ENCODE assay signal across 8 cellular contexts in genomic region chr9:130128251-130128650, GRCh38. TPM values are rescaled to one million over a fixed set of nuclear protein-coding genes. Genes with fewer than 3 reads are reported as not detected.
A peak's percentile ranks its signal among the peaks of the same experiment; 100 is the strongest.
DNase-seq lines count a peak whose midpoint lies in the region; ATAC-seq and TF ChIP-seq lines count a peak whose summit lies in the region.

No MANE protein-coding gene starts in this region.

- no peak for TF ChIP-seq CTCF in SK-N-SH (IDR thresholded peaks at IDR 0.05)
- TF ChIP-seq CTCF in MM.1S (IDR thresholded peaks at IDR 0.05; ENCODE audit: low read length), result no peak

- H3K79me2 ChIP-seq in SK-N-SH (ENCODE audit: insufficient read depth), result no peaks in the 10 kb centered on the region
- no peaks in the 10 kb centered on the region for H3K79me2 ChIP-seq in MM.1S (ENCODE audit: low read length)

- H3K4me3 Mint-ChIP-seq in CD8-positive, alpha-beta memory T cell, result peak overlapping the region; percentile 77 to 94 (median 86)
- H3K4me3 Mint-ChIP-seq in activated naive CD8-positive, alpha-beta T cell, result peak overlapping the region; percentile 84
- peak overlapping the region; percentile 83 for H3K4me3 Mint-ChIP-seq in stimulated activated naive CD8-positive, alpha-beta T cell treated with anti-CD3 and anti-CD28 coated beads, Interleukin-15, Interleukin-2, amounts not matched to agents 100 ng/mL and 50 ng/mL, for 24 hours

- H3K4me1 Mint-ChIP-seq in CD8-positive, alpha-beta memory T cell, result peaks cover 57 to 67% (median 63%) of the 10 kb centered on the region in 3 donors
- peaks cover 51% of the 10 kb centered on the region for H3K4me1 Mint-ChIP-seq in activated naive CD8-positive, alpha-beta T cell (ENCODE audit: low read depth)
- peaks cover 66% of the 10 kb centered on the region for H3K4me1 Mint-ChIP-seq in stimulated activated naive CD8-positive, alpha-beta T cell treated with anti-CD3 and anti-CD28 coated beads, Interleukin-15, Interleukin-2, amounts not matched to agents 100 ng/mL and 50 ng/mL, for 24 hours (ENCODE audit: low read depth)

- no peaks in the 10 kb centered on the region for H3K9me3 Mint-ChIP-seq in CD8-positive, alpha-beta memory T cell
- no peaks in the 10 kb centered on the region for H3K9me3 Mint-ChIP-seq in activated naive CD8-positive, alpha-beta T cell (ENCODE audit: low read depth)
- H3K9me3 Mint-ChIP-seq in stimulated activated naive CD8-positive, alpha-beta T cell treated with anti-CD3 and anti-CD28 coated beads, Interleukin-15, Interleukin-2, amounts not matched to agents 100 ng/mL and 50 ng/mL, for 24 hours, result no peaks in the 10 kb centered on the region

- peak; percentile 62 for ATAC-seq in HG02588 (IDR thresholded peaks at IDR 0.05; ENCODE audit: unreplicated experiment)

- no peak for TF ChIP-seq RAD21 in SK-N-SH (IDR thresholded peaks at IDR 0.05; ENCODE audit: low read length)

- H3K27ac ChIP-seq in CD8-positive, alpha-beta memory T cell (ENCODE audit: low read depth, low read length), result peak overlapping the region; percentile 93
- H3K27ac ChIP-seq in SK-N-SH (ENCODE audit: low read depth in 2 of 2, low read length in 1 of 2), result peak overlapping the region; percentile 77 to 98; a peak in 3 of 4 replicates
- H3K27ac ChIP-seq in mucosa of rectum (ENCODE audit: low read depth in 2 of 2, low read length in 2 of 2), result peak overlapping the region; percentile 36 to 67
- H3K27ac ChIP-seq in MM.1S (ENCODE audit: low read length), result no peak overlapping the region

- H3K4me2 ChIP-seq in SK-N-SH (peak overlapping the region; percentile 53), MM.1S (ENCODE audit: low read depth, low read length) (no peak overlapping the region)

- H3K36me3 ChIP-seq in CD8-positive, alpha-beta memory T cell (ENCODE audit: insufficient read depth, low read length), result peaks cover 7% of the 10 kb centered on the region
- H3K36me3 ChIP-seq in SK-N-SH (replicated peaks in 1 of 2; ENCODE audit: control insufficient read depth in 1 of 2, insufficient read depth in 2 of 2, low read length in 1 of 2), result peaks cover 13 to 15% of the 10 kb centered on the region in 2 experiments
- peaks cover 31 to 33% of the 10 kb centered on the region in 2 donors for H3K36me3 ChIP-seq in mucosa of rectum (ENCODE audit: control insufficient read depth in 2 of 2, insufficient read depth in 2 of 2, low read length in 2 of 2)
- H3K36me3 ChIP-seq in MM.1S (replicated peaks; ENCODE audit: insufficient read depth, low read length), result no peaks in the 10 kb centered on the region

- H3K9ac ChIP-seq in SK-N-SH (peak overlapping the region; percentile 72), mucosa of rectum (ENCODE audit: low read depth in 1 of 2, low read length in 2 of 2) (peak overlapping the region in 1 of 2 donors; percentile 34), MM.1S (ENCODE audit: low read length) (no peak overlapping the region)

- H3F3A ChIP-seq in SK-N-SH (replicated peaks; ENCODE audit: insufficient read depth) (peaks cover 35% of the 10 kb centered on the region), MM.1S (ENCODE audit: insufficient read depth, low read length) (no peaks in the 10 kb centered on the region)

- 61% methylated on average over 6 of the region's 6 CpGs for WGBS in SK-N-SH (ENCODE audit: low lambda C conversion rate)

- H3K27me3 Mint-ChIP-seq in CD8-positive, alpha-beta memory T cell, result peaks cover 0 to 4% of the 10 kb centered on the region in 2 donors
- no peaks in the 10 kb centered on the region for H3K27me3 Mint-ChIP-seq in activated naive CD8-positive, alpha-beta T cell
- H3K27me3 Mint-ChIP-seq in stimulated activated naive CD8-positive, alpha-beta T cell treated with anti-CD3 and anti-CD28 coated beads, Interleukin-15, Interleukin-2, amounts not matched to agents 100 ng/mL and 50 ng/mL, for 24 hours, result no peaks in the 10 kb centered on the region

- no peaks in the 10 kb centered on the region for H4K20me1 ChIP-seq in SK-N-SH (ENCODE audit: insufficient read depth)
- no peaks in the 10 kb centered on the region for H4K20me1 ChIP-seq in MM.1S (ENCODE audit: insufficient read depth, low read length)

- POLR2A ChIA-PET in CD8-positive, alpha-beta memory T cell (lab: Charles Lee), result interaction anchor here (0.5 to 1.4 kb wide), 5 partner anchors 12 to 259 kb away, joined by 3 to 6 read pairs (median 4); no protein-coding TSS in a partner anchor
- POLR2A ChIA-PET in SK-N-SH (lab: Yijun Ruan, JAX), result no interaction called here

- H3K36me3 Mint-ChIP-seq in CD8-positive, alpha-beta memory T cell, result peaks cover 0 to 48% (median 7%) of the 10 kb centered on the region in 3 donors
- H3K36me3 Mint-ChIP-seq in activated naive CD8-positive, alpha-beta T cell, result peaks cover 10% of the 10 kb centered on the region
- H3K36me3 Mint-ChIP-seq in stimulated activated naive CD8-positive, alpha-beta T cell treated with anti-CD3 and anti-CD28 coated beads, Interleukin-15, Interleukin-2, amounts not matched to agents 100 ng/mL and 50 ng/mL, for 24 hours (ENCODE audit: low read depth), result peaks cover 46% of the 10 kb centered on the region

- no peak for TF ChIP-seq EP300 in SK-N-SH (IDR thresholded peaks at IDR 0.05; ENCODE audit: borderline replicate concordance in 1 of 2, low read depth in 1 of 2, low read length in 1 of 2)

- no peaks in the 10 kb centered on the region for H3K9me3 ChIP-seq in CD8-positive, alpha-beta memory T cell (ENCODE audit: low read length)
- no peaks in the 10 kb centered on the region for H3K9me3 ChIP-seq in SK-N-SH
- no peaks in the 10 kb centered on the region for H3K9me3 ChIP-seq in mucosa of rectum (ENCODE audit: control insufficient read depth in 2 of 2, low read length in 2 of 2)
- no peaks in the 10 kb centered on the region for H3K9me3 ChIP-seq in MM.1S (replicated peaks; ENCODE audit: insufficient read depth, low read length)

- H2AFZ ChIP-seq in SK-N-SH (ENCODE audit: low read depth) (peak overlapping the region; percentile 40), MM.1S (ENCODE audit: low read length) (no peak overlapping the region)

- H3K4me3 ChIP-seq in CD8-positive, alpha-beta memory T cell (ENCODE audit: low read length), result peak overlapping the region; percentile 40
- no peak overlapping the region for H3K4me3 ChIP-seq in SK-N-SH (ENCODE audit: low read depth in 2 of 2, low read length in 1 of 2)
- H3K4me3 ChIP-seq in mucosa of rectum (ENCODE audit: low read length in 2 of 2), result peak overlapping the region in 1 of 2 donors; percentile 29
- H3K4me3 ChIP-seq in MM.1S (ENCODE audit: low read length), result no peak overlapping the region

- H3K4me1 ChIP-seq in CD8-positive, alpha-beta memory T cell (ENCODE audit: insufficient read depth, low read length), result peaks cover 56% of the 10 kb centered on the region
- H3K4me1 ChIP-seq in SK-N-SH (ENCODE audit: control insufficient read depth in 1 of 2, insufficient read depth in 2 of 2, low read depth in 1 of 2, low read length in 1 of 2), result peaks cover 13 to 21% of the 10 kb centered on the region in 2 experiments
- peaks cover 0 to 2% of the 10 kb centered on the region in 2 donors for H3K4me1 ChIP-seq in mucosa of rectum (ENCODE audit: control insufficient read depth in 2 of 2, insufficient read depth in 2 of 2, low read length in 2 of 2)
- no peaks in the 10 kb centered on the region for H3K4me1 ChIP-seq in MM.1S (ENCODE audit: low read length)

- peak; percentile 64 to 90 (median 83) for DNase-seq in CD8-positive, alpha-beta memory T cell
- DNase-seq in SK-N-SH (no peak), MM.1S (no peak), NCI-H69 (lab: John Stamatoyannopoulos, UW) (no peak)

- H3K9me2 ChIP-seq in SK-N-SH, result no peaks in the 10 kb centered on the region
- no peaks in the 10 kb centered on the region for H3K9me2 ChIP-seq in MM.1S (replicated peaks; ENCODE audit: insufficient read depth, low read length)

- CTCF ChIA-PET in CD8-positive, alpha-beta memory T cell (lab: Charles Lee), result interaction anchor here (0.8 to 2.4 kb wide), 7 partner anchors 8 to 116 kb away, joined by 3 to 18 read pairs (median 4); no protein-coding TSS in a partner anchor
- CTCF ChIA-PET in SK-N-SH (lab: Yijun Ruan, JAX), result interaction anchor here (1.6 to 1.9 kb wide), 2 partner anchors 21 to 92 kb away, joined by 3 to 6 read pairs; no protein-coding TSS in a partner anchor

- H3K27me3 ChIP-seq in CD8-positive, alpha-beta memory T cell (ENCODE audit: insufficient read depth, low read length, poor library complexity, severe bottlenecking), result no peaks in the 10 kb centered on the region
- H3K27me3 ChIP-seq in SK-N-SH (ENCODE audit: insufficient read depth) (no peaks in the 10 kb centered on the region), mucosa of rectum (ENCODE audit: control insufficient read depth in 2 of 2, insufficient read depth in 2 of 2, low read length in 2 of 2) (no peaks in the 10 kb centered on the region), MM.1S (replicated peaks; ENCODE audit: insufficient read depth, low read length) (no peaks in the 10 kb centered on the region)

- peak overlapping the region; percentile 99 to 100 (median 100) for H3K27ac Mint-ChIP-seq in CD8-positive, alpha-beta memory T cell
- H3K27ac Mint-ChIP-seq in activated naive CD8-positive, alpha-beta T cell, result peak overlapping the region; percentile 98
- H3K27ac Mint-ChIP-seq in stimulated activated naive CD8-positive, alpha-beta T cell treated with anti-CD3 and anti-CD28 coated beads, Interleukin-15, Interleukin-2, amounts not matched to agents 100 ng/mL and 50 ng/mL, for 24 hours, result peak overlapping the region; percentile 99

TF ChIP-seq in SK-N-SH, 30 proteins besides CTCF, POLR2A, EP300 and RAD21 (continues in another document):
- TF ChIP-seq NFIC (IDR thresholded peaks at IDR 0.05; ENCODE audit: borderline replicate concordance), result no peak
- no peak for TF ChIP-seq TEAD4 (IDR thresholded peaks at IDR 0.05; ENCODE audit: borderline replicate concordance, insufficient read depth)
- no peak for TF ChIP-seq TAF1 (IDR thresholded peaks at IDR 0.05; ENCODE audit: borderline replicate concordance, low read depth, low read length)
- no peak for TF ChIP-seq FOSL2 (IDR thresholded peaks at IDR 0.05; ENCODE audit: borderline replicate concordance, low read depth)
- TF ChIP-seq YY1 (IDR thresholded peaks at IDR 0.05; ENCODE audit: low read depth), result no peak
- TF ChIP-seq PBX3 (IDR thresholded peaks at IDR 0.05), result no peak
- no peak for TF ChIP-seq POLR2AphosphoS5 (IDR thresholded peaks at IDR 0.05; ENCODE audit: low read depth, low read length)
- no peak for TF ChIP-seq RFX5 (IDR thresholded peaks at IDR 0.05; ENCODE audit: low read length)

RNA-seq across cellular contexts. Expression of gene NCS1, which starts 44.0 kb away (rescaled TPM):
- total RNA-seq in CD8-positive, alpha-beta memory T cell, result 10 to 100 TPM; 23.6 to 24.3 TPM
- polyA plus RNA-seq in CD8-positive, alpha-beta memory T cell, result 0.54 TPM
- 40.6 and 52.9 TPM in 2 replicates for polyA plus RNA-seq in SK-N-SH (2012; rRNA removed)
- 30.8 and 37.3 TPM in 2 replicates for polyA plus RNA-seq in SK-N-SH (2012; cell fraction: cytosol; rRNA removed)
- polyA plus RNA-seq in SK-N-SH (2012; cell fraction: nucleus; rRNA removed), result 21.5 and 23.7 TPM in 2 replicates

Comparison
In these comparisons a context has a peak if more than half of its experiments do, and no peak if none do; other contexts are left out.
1. DNase-seq: peak in CD8-positive, alpha-beta memory T cell (5 of 5); none in SK-N-SH (single experiment), MM.1S (single experiment) and NCI-H69 (single experiment).
2. RNA of gene NCS1, which starts 44.0 kb away (polyA plus RNA-seq): 21.5 to 52.9 TPM in SK-N-SH; 0.54 TPM in CD8-positive, alpha-beta memory T cell (single experiment); every median in the first group is over 10 times any median in the second.
3. Peak in every context shown above with its lines, with median percentiles within 50 percentile points of each other: H3K27ac Mint-ChIP-seq and H3K4me3 Mint-ChIP-seq.